Comparison of ENCODE assay signal across 12 cellular contexts in the genomic region with DNA sequence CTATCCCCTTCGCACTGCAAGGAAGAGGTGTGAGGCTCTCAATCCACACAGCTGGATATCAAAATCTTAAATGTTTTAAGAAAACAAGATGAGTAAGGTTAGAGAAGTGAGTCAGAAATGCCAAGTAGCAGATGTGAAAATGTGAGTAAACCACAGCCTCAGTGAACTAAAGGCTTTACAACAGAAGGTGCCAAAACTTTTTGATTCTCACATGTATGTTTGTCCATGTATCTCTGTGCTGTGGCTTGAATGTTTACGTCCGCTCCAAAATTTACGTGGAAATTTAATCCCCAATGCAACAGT.
DNase-seq lines count a peak whose midpoint lies in the region; ATAC-seq and TF ChIP-seq lines count a peak whose summit lies in the region.
"Had no signal": no experiment of that assay in that cellular context is flagged by ENCODE, and none has a peak within 500 bp of the region (broad histone marks: within the 10 kb centered on the region; RNA-seq: fewer than 3 reads in every experiment).

No MANE protein-coding gene starts in this region.

- no peak overlapping the region for H3K4me3 ChIP-seq in brain microvascular endothelial cell (ENCODE audit: low read depth, low read length)
- no peak overlapping the region for H3K4me3 ChIP-seq in skeletal muscle satellite cell (ENCODE audit: low read length)
- H3K4me3 ChIP-seq: ovary, SK-N-MC had no signal

- no peaks in the 10 kb centered on the region for H3K9me3 Mint-ChIP-seq in activated CD4-positive, alpha-beta memory T cell treated with anti-CD3 and anti-CD28 coated beads, Interleukin-2, amount 10 ng/mL, durations not matched to agents 7 days and 5 days
- H3K9me3 Mint-ChIP-seq: immature natural killer cell had no signal

- no peaks in the 10 kb centered on the region for H3K27me3 Mint-ChIP-seq in activated CD4-positive, alpha-beta memory T cell treated with anti-CD3 and anti-CD28 coated beads, Interleukin-2, amount 10 ng/mL, durations not matched to agents 7 days and 5 days

- H3K36me3 Mint-ChIP-seq in activated CD4-positive, alpha-beta memory T cell treated with anti-CD3 and anti-CD28 coated beads, Interleukin-2, amount 10 ng/mL, durations not matched to agents 7 days and 5 days (ENCODE audit: low read depth) = no peaks in the 10 kb centered on the region
- H3K36me3 Mint-ChIP-seq: activated CD8-positive, alpha-beta memory T cell treated with anti-CD3 and anti-CD28 coated beads, Interleukin-2, amount 10 ng/mL, durations not matched to agents 7 days and 5 days; immature natural killer cell had no signal

- H3K4me3 Mint-ChIP-seq in activated CD4-positive, alpha-beta memory T cell treated with anti-CD3 and anti-CD28 coated beads, Interleukin-2, amount 10 ng/mL, durations not matched to agents 7 days and 5 days = no peak overlapping the region
- H3K4me3 Mint-ChIP-seq: activated CD8-positive, alpha-beta memory T cell treated with anti-CD3 and anti-CD28 coated beads, Interleukin-2, amount 10 ng/mL, durations not matched to agents 7 days and 5 days; immature natural killer cell had no signal

- H3K9me3 ChIP-seq in skeletal muscle satellite cell (replicated peaks; ENCODE audit: low read length) = no peaks in the 10 kb centered on the region
- H3K9me3 ChIP-seq: ovary had no signal

- H3K27me3 ChIP-seq in brain microvascular endothelial cell (replicated peaks) (no peaks in the 10 kb centered on the region), skeletal muscle satellite cell (ENCODE audit: control insufficient read depth, insufficient read depth, low read length) (no peaks in the 10 kb centered on the region)
- H3K27me3 ChIP-seq: ovary had no signal

- H3K4me1 Mint-ChIP-seq in activated CD4-positive, alpha-beta memory T cell treated with anti-CD3 and anti-CD28 coated beads, Interleukin-2, amount 10 ng/mL, durations not matched to agents 7 days and 5 days = no peaks in the 10 kb centered on the region
- H3K4me1 Mint-ChIP-seq: immature natural killer cell had no signal

- H3K36me3 ChIP-seq in brain microvascular endothelial cell (replicated peaks) = no peaks in the 10 kb centered on the region
- no peaks in the 10 kb centered on the region for H3K36me3 ChIP-seq in skeletal muscle satellite cell (ENCODE audit: insufficient read depth, low read length)
- H3K36me3 ChIP-seq: ovary had no signal

- CTCF ChIA-PET in activated CD4-positive, alpha-beta memory T cell treated with anti-CD3 and anti-CD28 coated beads, Interleukin-2, amount 10 ng/mL, durations not matched to agents 7 days and 5 days (lab: Charles Lee) = no interaction called here

- no peak overlapping the region for H3K27ac Mint-ChIP-seq in activated CD4-positive, alpha-beta memory T cell treated with anti-CD3 and anti-CD28 coated beads, Interleukin-2, amount 10 ng/mL, durations not matched to agents 7 days and 5 days
- H3K27ac Mint-ChIP-seq: activated CD8-positive, alpha-beta memory T cell treated with anti-CD3 and anti-CD28 coated beads, Interleukin-2, amount 10 ng/mL, durations not matched to agents 7 days and 5 days; immature natural killer cell had no signal

- ATAC-seq in GM21423 (IDR thresholded peaks at IDR 0.05; ENCODE audit: unreplicated experiment) (peak; percentile 40), HG03439 (IDR thresholded peaks at IDR 0.05; ENCODE audit: unreplicated experiment) (peak; percentile 57), GM19324 (IDR thresholded peaks at IDR 0.05; ENCODE audit: low FRiP score, unreplicated experiment) (no peak)
- ATAC-seq: activated CD8-positive, alpha-beta memory T cell treated with anti-CD3 and anti-CD28 coated beads, Interleukin-2, amount 10 ng/mL, durations not matched to agents 7 days and 5 days had no signal

- H3K4me1 ChIP-seq in skeletal muscle satellite cell (ENCODE audit: control insufficient read depth, insufficient read depth, low read length) = peaks cover 30% of the 10 kb centered on the region

- no peak overlapping the region for H3K27ac ChIP-seq in brain microvascular endothelial cell
- H3K27ac ChIP-seq: ovary, SK-N-MC had no signal

- no peak for TF ChIP-seq CTCF in brain microvascular endothelial cell (IDR thresholded peaks at IDR 0.05; ENCODE audit: low read depth, low read length, missing control alignments)

- POLR2A ChIA-PET in activated CD4-positive, alpha-beta memory T cell treated with anti-CD3 and anti-CD28 coated beads, Interleukin-2, amount 10 ng/mL, durations not matched to agents 7 days and 5 days (lab: Charles Lee) = no interaction called here

- no peak overlapping the region for H3K9ac ChIP-seq in skeletal muscle satellite cell (ENCODE audit: low read depth, low read length)

- in situ Hi-C loops in brain microvascular endothelial cell (cut with HindIII; ENCODE audit: low pct_ligation_motif_present, low sequenced_read_pairs) = no loop called here

- H3K4me2 ChIP-seq in skeletal muscle satellite cell (ENCODE audit: low read length) = peak overlapping the region; percentile 24

- peak; percentile 45 for DNase-seq in brain microvascular endothelial cell
- no peak for DNase-seq in activated CD4-positive, alpha-beta memory T cell treated with anti-CD3 and anti-CD28 coated beads, Interleukin-2, amount 10 ng/mL, durations not matched to agents 7 days and 5 days
- DNase-seq in LoVo (ENCODE audit: low spot score) = no peak
- DNase-seq: activated CD8-positive, alpha-beta memory T cell treated with anti-CD3 and anti-CD28 coated beads, Interleukin-2, amount 10 ng/mL, durations not matched to agents 7 days and 5 days; immature natural killer cell; NCI-H2171; ovary had no signal
